11 cellular contexts compared by ENCODE assay signal in genomic region chr7:92797693-92798092, GRCh38. TPM values are rescaled to one million over a fixed set of nuclear protein-coding genes. Genes with fewer than 3 reads are reported as not detected.
DNase-seq lines count a peak whose midpoint lies in the region; ATAC-seq lines count a peak whose summit lies in the region.
"Had no signal": no experiment of that assay in that cellular context is flagged by ENCODE, and none has a peak within 500 bp of the region (broad histone marks: within the 10 kb centered on the region; RNA-seq: fewer than 3 reads in every experiment).

No MANE protein-coding gene starts in this region.

- no peaks in the 10 kb centered on the region for H3K9me3 Mint-ChIP-seq in activated naive CD4-positive, alpha-beta T cell treated with anti-CD3 and anti-CD28 coated beads for 36 hours

- no peak overlapping the region for H3K27ac Mint-ChIP-seq in activated naive CD4-positive, alpha-beta T cell treated with anti-CD3 and anti-CD28 coated beads for 36 hours

- no peaks in the 10 kb centered on the region for H3K27me3 Mint-ChIP-seq in activated naive CD4-positive, alpha-beta T cell treated with anti-CD3 and anti-CD28 coated beads for 36 hours (ENCODE audit: low read depth)

- in situ Hi-C loops in G401 (cut with HindIII; ENCODE audit: low sequenced_read_pairs): no loop called here

- intact Hi-C loops in activated naive CD4-positive, alpha-beta T cell treated with anti-CD3 and anti-CD28 coated beads for 36 hours (cut with micrococcal nuclease): loop anchor here (1.0 kb wide), 5 partner anchors 12 to 89 kb away; no protein-coding TSS in a partner anchor
- intact Hi-C loops in posterior cingulate gyrus (cut with DNase I): no loop called here

- peaks cover 29% of the 10 kb centered on the region for H3K4me1 Mint-ChIP-seq in activated naive CD4-positive, alpha-beta T cell treated with anti-CD3 and anti-CD28 coated beads for 36 hours (ENCODE audit: low read depth)

- H3K36me3 Mint-ChIP-seq in activated naive CD4-positive, alpha-beta T cell treated with anti-CD3 and anti-CD28 coated beads for 36 hours (ENCODE audit: low read depth): peaks cover 19% of the 10 kb centered on the region

- H3K4me3 Mint-ChIP-seq in activated naive CD4-positive, alpha-beta T cell treated with anti-CD3 and anti-CD28 coated beads for 36 hours: no peak overlapping the region

- ATAC-seq in HG02610 (IDR thresholded peaks at IDR 0.05; ENCODE audit: unreplicated experiment): peak; percentile 44
- ATAC-seq in left lobe of liver: peak; percentile 31
- ATAC-seq in GM19023 (IDR thresholded peaks at IDR 0.05; ENCODE audit: unreplicated experiment): no peak

- CTCF ChIA-PET in activated naive CD4-positive, alpha-beta T cell treated with anti-CD3 and anti-CD28 coated beads for 36 hours (lab: Charles Lee): no interaction called here

- DNase-seq in G401 (ENCODE audit: low spot score) (peak; percentile 23), left lobe of liver (ENCODE audit: low spot score) (no peak), posterior cingulate gyrus (no peak), NCI-H526 treated with DMSO at 0.1 percent for 48 hours (lab: John Stamatoyannopoulos, UW) (no peak), H4 (ENCODE audit: low spot score) (no peak)
- peak; percentile 51 for DNase-seq in activated naive CD4-positive, alpha-beta T cell treated with anti-CD3 and anti-CD28 coated beads for 36 hours
- DNase-seq: aorta, NCI-H1092 treated with DMSO at 0.1 percent for 48 hours, uterus had no signal

RNA-seq across cellular contexts. Expression of gene CDK6, which starts 38.7 kb away (rescaled TPM):
- 9.2 and 25.2 TPM in 2 replicates for total RNA-seq in G401 (2014; rRNA removed; shearing (Covaris generic))
- 100 to 1,000 TPM in 1 of 2 experiments, 10 to 100 TPM in 1; 99.4 to 101 TPM for total RNA-seq in activated naive CD4-positive, alpha-beta T cell treated with anti-CD3 and anti-CD28 coated beads for 36 hours
- 15.3 TPM for total RNA-seq in left lobe of liver
- total RNA-seq in H4 (2014; rRNA removed; shearing (Covaris generic)): 49.2 and 59.7 TPM in 2 replicates

Comparison
In these comparisons a context has a peak if more than half of its experiments do, and no peak if none do; other contexts are left out.
1. DNase-seq: peak in G401 (single experiment) and activated naive CD4-positive, alpha-beta T cell treated with anti-CD3 and anti-CD28 coated beads for 36 hours (single experiment); none in left lobe of liver (single experiment), posterior cingulate gyrus (0 of 10), NCI-H526 treated with DMSO at 0.1 percent for 48 hours (single experiment) and H4 (single experiment).